ENCODE assay signal across 8 cellular contexts in the genomic region with DNA sequence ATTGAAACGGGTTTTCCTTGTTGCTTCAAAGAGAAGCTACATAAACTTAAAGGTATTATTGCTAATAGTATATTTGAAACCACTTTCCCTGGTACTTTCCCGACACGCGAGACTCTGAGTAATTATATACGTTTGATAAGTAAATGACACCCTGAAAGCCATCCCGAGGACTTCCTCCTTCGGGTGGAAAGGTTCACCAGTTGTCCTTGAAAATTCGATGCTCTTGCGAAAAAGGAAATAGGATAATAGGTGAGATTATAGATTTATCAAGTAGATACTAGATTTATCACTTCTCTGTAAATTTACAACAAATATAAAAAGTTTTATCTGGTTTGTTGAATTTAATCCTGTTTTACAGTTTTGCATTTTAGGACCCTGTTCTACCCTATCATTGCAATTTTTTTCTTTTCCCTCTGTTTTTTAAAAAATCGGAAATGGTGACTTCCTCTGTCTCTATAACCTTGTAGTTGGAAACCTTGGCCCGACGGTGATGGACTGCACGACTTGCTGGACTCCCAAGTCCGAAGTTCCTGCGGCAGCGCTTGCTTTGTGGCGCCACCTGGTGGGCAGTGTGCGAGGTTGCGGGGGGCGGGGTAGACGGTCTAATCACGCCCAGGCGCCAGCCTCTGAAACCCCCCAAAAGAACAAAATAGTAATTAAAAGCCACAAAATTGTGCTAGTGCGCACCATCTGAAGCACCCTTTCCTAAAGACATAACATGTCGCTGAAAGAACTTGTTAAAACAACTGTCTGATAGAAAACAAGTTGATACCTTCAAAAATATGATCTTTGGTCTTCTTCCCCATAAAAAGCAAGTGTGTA. TPM values are rescaled to one million over a fixed set of nuclear protein-coding genes. Genes with fewer than 3 reads are reported as not detected.
DNase-seq lines count a peak whose midpoint lies in the region; ATAC-seq and TF ChIP-seq lines count a peak whose summit lies in the region.

No MANE protein-coding gene starts in this region.

- TF ChIP-seq CTCF in AG04450 (IDR thresholded peaks at IDR 0.05; ENCODE audit: low read depth, low read length) (peak; percentile 98), GM13976 (IDR thresholded peaks at IDR 0.05; ENCODE audit: borderline replicate concordance, control extremely low read depth, extremely low read depth, insufficient read depth, missing control alignments) (peak; percentile 92), right lobe of liver (IDR thresholded peaks at IDR 0.05) (peak; percentile 85 to 93 (median 88))

- no peak overlapping the region for H3K27ac ChIP-seq in AG04450 (ENCODE audit: low read depth, low read length)
- no peak overlapping the region for H3K27ac ChIP-seq in right lobe of liver

- in situ Hi-C loops in GM13976 (cut with MboI; ENCODE audit: low sequenced_read_pairs, unreplicated experiment), result loop anchor here (10.0 to 25.0 kb wide), 2 partner anchors 399 to 1166 kb away; partner anchors contain the start of gene GORASP2

- peak; percentile 67 for DNase-seq in AG04450 (ENCODE audit: low read depth, low spot score)
- peak; percentile 85 for DNase-seq in GM13976 (ENCODE audit: low spot score)
- peak; percentile 75 for DNase-seq in NCI-H2196 treated with DMSO at 0.1 percent for 48 hours (lab: John Stamatoyannopoulos, UW; ENCODE audit: unreplicated experiment)
- DNase-seq in activated CD4-positive, CD25-positive, alpha-beta regulatory T cell treated with anti-CD3 and anti-CD28 coated beads, Interleukin-2, amount 50 U/mL, for 72 hours, result peak; percentile 81
- DNase-seq in dedifferentiated amniotic fluid mesenchymal stem cell (ENCODE audit: extremely low spot score), result peak; percentile 83
- peak; percentile 82 to 86 (median 85) for DNase-seq in right lobe of liver
- DNase-seq in stimulated activated CD8-positive, alpha-beta memory T cell treated with anti-CD3 and anti-CD28 coated beads, Interleukin-15, amount 100 ng/mL, for 48 hours (ENCODE audit: low read depth in 2 of 2), result peak; percentile 58 to 62
- DNase-seq in NCI-H1930 (lab: John Stamatoyannopoulos, UW), result no peak

- no peaks in the 10 kb centered on the region for H3K36me3 ChIP-seq in right lobe of liver

- H3K27me3 ChIP-seq in AG04450 (ENCODE audit: control insufficient read depth, insufficient read depth, low read length), result peaks cover 2% of the 10 kb centered on the region
- H3K27me3 ChIP-seq in right lobe of liver, result peaks cover 41 to 87% of the 10 kb centered on the region in 2 donors

- peak; percentile 78 to 81 (median 80) for ATAC-seq in right lobe of liver

- peaks cover 4% of the 10 kb centered on the region; the same call in 1 of the 2 replicates for H3K9me3 ChIP-seq in AG04450 (ENCODE audit: control insufficient read depth, insufficient read depth, low read length)
- H3K9me3 ChIP-seq in right lobe of liver, result no peaks in the 10 kb centered on the region

- no peak for TF ChIP-seq POLR2A in right lobe of liver (IDR thresholded peaks at IDR 0.05)

- POLR2A ChIA-PET in AG04450 (lab: Yijun Ruan, JAX), result interaction anchor here (0.8 to 1.7 kb wide), 3 partner anchors 19 to 392 kb away, joined by 3 to 10 read pairs (median 3); partner anchors contain the start of genes DLX1 and ITGA6

- peak overlapping the region; percentile 76; the same call in 1 of the 2 replicates for H3K4me3 ChIP-seq in AG04450 (ENCODE audit: low read depth, low read length)
- no peak overlapping the region for H3K4me3 ChIP-seq in right lobe of liver

- WGBS in right lobe of liver (ENCODE audit: insufficient coverage, low coverage, low lambda C conversion rate, missing lambda C conversion rate), result 2% methylated on average over 25 of the region's 25 CpGs

- CTCF ChIA-PET in AG04450 (lab: Charles Lee), result interaction anchor here (0.7 to 7.5 kb wide), 16 partner anchors 10 to 530 kb away, joined by 3 to 137 read pairs (median 4); no protein-coding TSS in a partner anchor

- intact Hi-C loops in right lobe of liver (cut with DNase I), result loop anchor here (10.0 kb wide), 4 partner anchors 289 to 529 kb away; no protein-coding TSS in a partner anchor

- H3K4me1 ChIP-seq in right lobe of liver, result peaks cover 0 to 50% (median 11%) of the 10 kb centered on the region in 4 donors

RNA-seq across cellular contexts. Expression of gene DLX2, which starts 1.0 kb away (rescaled TPM):
- polyA plus RNA-seq in AG04450 (2011; rRNA removed), result 0.10 and 0.24 TPM in 2 replicates
- 0.09 TPM in 1 of 2 replicates, not detected in the other for polyA minus RNA-seq in AG04450 (2011; rRNA and poly(A)+ RNA removed)
- total RNA-seq in right lobe of liver, result not detected

RNA-seq across cellular contexts. Expression of gene DLX1, which starts 18.4 kb away (rescaled TPM):
- polyA plus RNA-seq in AG04450 (2011; rRNA removed), result 1.9 and 2.2 TPM in 2 replicates
- polyA minus RNA-seq in AG04450 (2011; rRNA and poly(A)+ RNA removed), result 1.4 and 1.5 TPM in 2 replicates
- total RNA-seq in right lobe of liver, result not detected

Comparison
In these comparisons a context has a peak if more than half of its experiments do, and no peak if none do; other contexts are left out.
1. DNase-seq: peak in AG04450 (single experiment), GM13976 (single experiment), NCI-H2196 treated with DMSO at 0.1 percent for 48 hours (single experiment), activated CD4-positive, CD25-positive, alpha-beta regulatory T cell treated with anti-CD3 and anti-CD28 coated beads, Interleukin-2, amount 50 U/mL, for 72 hours (single experiment), dedifferentiated amniotic fluid mesenchymal stem cell (single experiment), right lobe of liver (3 of 3) and stimulated activated CD8-positive, alpha-beta memory T cell treated with anti-CD3 and anti-CD28 coated beads, Interleukin-15, amount 100 ng/mL, for 48 hours (2 of 2); none in NCI-H1930 (0 of 2).
2. Peak in every context shown above with its lines, with median percentiles within 50 percentile points of each other: CTCF ChIP-seq.